Comparison of ENCODE assay signal across 19 cellular contexts in the genomic region with DNA sequence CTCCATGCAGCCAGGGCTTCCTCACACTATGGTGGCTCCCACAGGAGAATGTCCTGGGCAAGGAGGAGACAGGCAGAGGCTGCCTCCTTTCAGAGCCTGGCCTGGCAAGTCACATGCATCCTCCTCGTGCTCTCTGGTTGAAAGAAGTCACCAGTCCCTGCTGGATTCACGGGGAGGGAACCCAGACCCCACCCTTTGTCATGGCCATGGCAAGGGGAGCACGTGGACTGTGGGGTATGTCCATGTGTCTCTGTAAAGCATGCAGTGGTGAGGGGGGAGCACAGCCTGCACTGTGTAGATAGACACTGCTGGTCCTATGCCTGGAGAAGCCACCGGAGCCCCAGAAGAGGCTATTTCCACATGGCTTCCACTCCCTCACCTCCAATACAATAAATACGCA.
A peak's percentile ranks its signal among the peaks of the same experiment; 100 is the strongest.
DNase-seq lines count a peak whose midpoint lies in the region; ATAC-seq, FAIRE-seq and TF ChIP-seq lines count a peak whose summit lies in the region.
"Had no signal": no experiment of that assay in that cellular context is flagged by ENCODE, and none has a peak within 500 bp of the region (broad histone marks: within the 10 kb centered on the region; RNA-seq: fewer than 3 reads in every experiment).

No MANE protein-coding gene starts in this region.

- H3K4me1 Mint-ChIP-seq in activated T-cell treated with anti-CD3 and anti-CD28 coated beads, Interleukin-2, amount 50 U/mL, for 24 hours (ENCODE audit: low read depth): peaks cover 12% of the 10 kb centered on the region
- H3K4me1 Mint-ChIP-seq: CD4-positive, alpha-beta memory T cell had no signal

- H2AFZ ChIP-seq in DND-41 (ENCODE audit: low read depth, low read length) (no peak overlapping the region), H1 (ENCODE audit: low read length) (no peak overlapping the region)

- no peaks in the 10 kb centered on the region for H3K23me2 ChIP-seq in H1 (ENCODE audit: low read depth, low read length)

- H3K14ac ChIP-seq in H1 (ENCODE audit: insufficient read length): no peak overlapping the region

- H3K36me3 ChIP-seq in DND-41 (ENCODE audit: insufficient read depth, low read length) (no peaks in the 10 kb centered on the region), H7 (replicated peaks; ENCODE audit: control insufficient read depth, insufficient read depth, low read length) (no peaks in the 10 kb centered on the region), H1 (ENCODE audit: control insufficient read depth in 2 of 4, insufficient read depth in 4 of 4, low read length in 3 of 4) (no peaks in the 10 kb centered on the region)

- H3K27me3 ChIP-seq in DND-41 (ENCODE audit: insufficient read depth, low read length, poor library complexity): no peaks in the 10 kb centered on the region
- H3K27me3 ChIP-seq in H7 (ENCODE audit: control insufficient read depth, insufficient read depth, low read length): no peaks in the 10 kb centered on the region
- H3K27me3 ChIP-seq in H1 (replicated peaks in 1 of 4; ENCODE audit: control insufficient read depth in 3 of 4, extremely low read depth in 1 of 4, insufficient read depth in 3 of 4, low read length in 3 of 4): no peaks in the 10 kb centered on the region; a peak in 3 of 7 replicates

- no peak overlapping the region for H3K4me3 Mint-ChIP-seq in activated T-cell treated with anti-CD3 and anti-CD28 coated beads, Interleukin-2, amount 50 U/mL, for 24 hours
- H3K4me3 Mint-ChIP-seq: CD4-positive, alpha-beta memory T cell; H9 had no signal

- H2BK20ac ChIP-seq in H1 (ENCODE audit: low read length): 0 out of 2 replicates have a peak overlapping the region, but pooled peaks have one; percentile 40

- peak overlapping the region; percentile 9 for H3K4ac ChIP-seq in H1 (replicated peaks; ENCODE audit: insufficient read length, low read depth, low read length)

- TF ChIP-seq RAD21 in H1 (IDR thresholded peaks at IDR 0.05 in 1 of 2, conservative IDR thresholded peaks at IDR 0.05 in 1 of 2; ENCODE audit: low read depth in 2 of 2, low read length in 2 of 2): no peak

- no peaks in the 10 kb centered on the region for H3K36me3 Mint-ChIP-seq in activated T-cell treated with anti-CD3 and anti-CD28 coated beads, Interleukin-2, amount 50 U/mL, for 24 hours (ENCODE audit: low read depth)

- POLR2A ChIA-PET in H1 (lab: Charles Lee; ENCODE audit: partially characterized antibody): no interaction called here

- peak overlapping the region; percentile 61; the same call in 1 of the 2 replicates for H2BK12ac ChIP-seq in H1 (ENCODE audit: low read depth, low read length)

- H3K18ac ChIP-seq in H1 (ENCODE audit: extremely low read depth, low read length): peak overlapping the region; percentile 28; the same call in 1 of the 2 replicates

- no peaks in the 10 kb centered on the region for H4K20me1 ChIP-seq in DND-41 (ENCODE audit: insufficient read depth, low read length)
- H4K20me1 ChIP-seq in H1 (replicated peaks in 1 of 2; ENCODE audit: control insufficient read depth in 1 of 2, insufficient read depth in 2 of 2, low read length in 2 of 2): no peaks in the 10 kb centered on the region

- no peaks in the 10 kb centered on the region for H3K79me1 ChIP-seq in H1 (ENCODE audit: low read depth, low read length)

- peaks cover 5% of the 10 kb centered on the region for H3K27me3 Mint-ChIP-seq in activated T-cell treated with anti-CD3 and anti-CD28 coated beads, Interleukin-2, amount 50 U/mL, for 24 hours

- CTCF ChIA-PET in H1 (lab: Charles Lee; ENCODE audit: partially characterized antibody): interaction anchor here (1.1 to 2.7 kb wide), 3 partner anchors 10 to 73 kb away, joined by 3 to 10 read pairs (median 4); no protein-coding TSS in a partner anchor

- H3K9me3 ChIP-seq in DND-41 (ENCODE audit: insufficient read depth, low read length, severe bottlenecking) (no peaks in the 10 kb centered on the region), H1 (ENCODE audit: insufficient read depth in 2 of 2, low read depth in 1 of 2, low read length in 1 of 2) (peaks cover 0 to 3% of the 10 kb centered on the region in 2 experiments; a peak in 1 of 4 replicates)

- ATAC-seq in DND-41 (ENCODE audit: insufficient read depth, low read depth) (no peak), HG03354 (IDR thresholded peaks at IDR 0.05; ENCODE audit: poor library complexity, severe bottlenecking, unreplicated experiment) (no peak)
- ATAC-seq: HCT116 had no signal

- no peak for FAIRE-seq in H1 (lab: Jason Lieb, UNC)
- FAIRE-seq: G401.6, GM12892 had no signal

- 93% methylated on average over 5 of the region's 5 CpGs; no CpG with 5 or more reads in 1 of the 2 experiments for WGBS in H1 (ENCODE audit: extremely low coverage in 1 of 2, insufficient coverage in 1 of 2, insufficient read length in 1 of 2, insufficient replicate concordance in 2 of 2, low coverage in 1 of 2, low lambda C conversion rate in 2 of 2, missing lambda C conversion rate in 1 of 2), 2 experiments

- no peak for TF ChIP-seq POLR2A in H1 (IDR thresholded peaks at IDR 0.05; ENCODE audit: control extremely low read depth in 1 of 2, low read depth in 2 of 2, low read length in 2 of 2)

- H3K4me1 ChIP-seq in DND-41 (ENCODE audit: insufficient read depth, low read length) (peaks cover 60% of the 10 kb centered on the region), H1 (replicated peaks in 1 of 4; ENCODE audit: control insufficient read depth in 3 of 4, insufficient read depth in 4 of 4, low read length in 3 of 4) (peaks cover 0 to 10% (median 4%) of the 10 kb centered on the region in 4 experiments; a peak in 4 of 7 replicates)

- no peaks in the 10 kb centered on the region for H3K9me3 Mint-ChIP-seq in activated T-cell treated with anti-CD3 and anti-CD28 coated beads, Interleukin-2, amount 50 U/mL, for 24 hours

- no peak overlapping the region for H3K23ac ChIP-seq in H1 (ENCODE audit: insufficient read length)

- no peak overlapping the region for H3K27ac Mint-ChIP-seq in activated T-cell treated with anti-CD3 and anti-CD28 coated beads, Interleukin-2, amount 50 U/mL, for 24 hours
- H3K27ac Mint-ChIP-seq: CD4-positive, alpha-beta memory T cell; H9 had no signal

- H3K79me2 ChIP-seq in DND-41 (ENCODE audit: insufficient read depth, low read length): no peaks in the 10 kb centered on the region
- no peaks in the 10 kb centered on the region for H3K79me2 ChIP-seq in H1 (ENCODE audit: control insufficient read depth in 1 of 2, insufficient read depth in 2 of 2, low read length in 2 of 2)

- no peak overlapping the region for H3K4me2 ChIP-seq in DND-41 (ENCODE audit: insufficient read depth, low read length)
- no peak overlapping the region for H3K4me2 ChIP-seq in H1 (ENCODE audit: insufficient read depth in 1 of 2, low read depth in 2 of 2, low read length in 2 of 2)

- DNase-seq in DND-41: no peak
- peak; percentile 12 for DNase-seq in H7
- no peak for DNase-seq in H1 (ENCODE audit: low read depth in 1 of 2, low spot score in 2 of 2)
- DNase-seq in posterior vena cava (ENCODE audit: low spot score): peak; percentile 44
- DNase-seq in NCI-H2196 (lab: John Stamatoyannopoulos, UW; ENCODE audit: unreplicated experiment): no peak
- DNase-seq in T-helper 9 cell: no peak
- no peak for DNase-seq in activated T-cell treated with anti-CD3 and anti-CD28 coated beads, Interleukin-2, amount 50 U/mL, for 24 hours
- DNase-seq: C1 segment of cervical spinal cord; Calu3; CD4-positive, alpha-beta memory T cell; COR-L47; DMS53; DMS79 treated with DMSO at 0.1 percent for 48 hours; GOT3; H9 had no signal

- no peak overlapping the region for H2BK120ac ChIP-seq in H1 (replicated peaks; ENCODE audit: low read depth, low read length)

- H3K56ac ChIP-seq in H1 (replicated peaks; ENCODE audit: insufficient read length, low read depth, low read length): no peak overlapping the region

- H3K9ac ChIP-seq in DND-41 (ENCODE audit: low read depth, low read length): no peak overlapping the region
- H3K9ac ChIP-seq in H1 (replicated peaks in 1 of 4; ENCODE audit: extremely low read depth in 1 of 4, low read depth in 3 of 4, low read length in 3 of 4): no peak overlapping the region

- intact Hi-C loops in posterior vena cava (cut with DNase I): no loop called here

- H4K5ac ChIP-seq in H1 (ENCODE audit: insufficient read length, low read depth, low read length): no peak overlapping the region

- H4K8ac ChIP-seq in H1 (ENCODE audit: extremely low read depth, insufficient read depth, low read length): no peak overlapping the region

- no peak overlapping the region for H3K4me3 ChIP-seq in DND-41 (ENCODE audit: low read depth in 1 of 2, low read length in 2 of 2)
- H3K4me3 ChIP-seq in H7 (ENCODE audit: insufficient read depth, low read depth, low read length): no peak overlapping the region
- H3K4me3 ChIP-seq in H1 (ENCODE audit: extremely low read depth in 1 of 4, insufficient read depth in 2 of 4, low read depth in 3 of 4, low read length in 4 of 4): no peak overlapping the region

- H2BK15ac ChIP-seq in H1 (ENCODE audit: low read length): 0 out of 2 replicates have a peak overlapping the region, but pooled peaks have one; percentile 14

- H3K27ac ChIP-seq in DND-41 (ENCODE audit: low read length) (peak overlapping the region; percentile 84), H1 (ENCODE audit: low read depth, low read length) (no peak overlapping the region)

- H4K91ac ChIP-seq in H1 (replicated peaks; ENCODE audit: insufficient read length, low read length): peak overlapping the region; percentile 8

- TF ChIP-seq EP300 in H1 (IDR thresholded peaks at IDR 0.05; ENCODE audit: borderline replicate concordance in 1 of 2, low read depth in 2 of 2, low read length in 2 of 2): no peak

- H2BK5ac ChIP-seq in H1 (ENCODE audit: low read depth, low read length): no peak overlapping the region

- TF ChIP-seq CTCF in DND-41 (IDR thresholded peaks at IDR 0.05; ENCODE audit: borderline replicate concordance, extremely low read depth, low read length, poor library complexity, severe bottlenecking) (no peak), H1 (IDR thresholded peaks at IDR 0.05; ENCODE audit: control extremely low read depth in 1 of 3, insufficient read depth in 1 of 3, low read depth in 1 of 3, low read length in 3 of 3) (no peak)

- H2AK5ac ChIP-seq in H1 (ENCODE audit: low read depth, low read length): 0 out of 2 replicates have a peak overlapping the region, but pooled peaks have one; percentile 31

TF ChIP-seq in H1, 55 proteins besides CTCF, POLR2A, EP300 and RAD21:
- TF ChIP-seq SIRT6 (IDR thresholded peaks at IDR 0.05; ENCODE audit: low read length): no peak
- no peak for TF ChIP-seq TAF1 (IDR thresholded peaks at IDR 0.05; ENCODE audit: low read depth, low read length)
- TF ChIP-seq TBP (IDR thresholded peaks at IDR 0.05; ENCODE audit: low read depth, low read length): no peak
- no peak for TF ChIP-seq NANOG (IDR thresholded peaks at IDR 0.05; ENCODE audit: insufficient read depth, low read depth, low read length, poor library complexity, severe bottlenecking)
- TF ChIP-seq KDM5A (IDR thresholded peaks at IDR 0.05; ENCODE audit: low read length): no peak
- no peak for TF ChIP-seq CEBPB (IDR thresholded peaks at IDR 0.05; ENCODE audit: low read depth, low read length)
- no peak for TF ChIP-seq POU5F1 (IDR thresholded peaks at IDR 0.05; ENCODE audit: low read depth, low read length)

Comparison
In these comparisons a context has a peak if more than half of its experiments do, and no peak if none do; other contexts are left out.
1. DNase-seq: peak in H7 (single experiment) and posterior vena cava (single experiment); none in DND-41 (single experiment), H1 (0 of 2), NCI-H2196 (single experiment), T-helper 9 cell (single experiment) and activated T-cell treated with anti-CD3 and anti-CD28 coated beads, Interleukin-2, amount 50 U/mL, for 24 hours (single experiment).